In the genomic region with DNA sequence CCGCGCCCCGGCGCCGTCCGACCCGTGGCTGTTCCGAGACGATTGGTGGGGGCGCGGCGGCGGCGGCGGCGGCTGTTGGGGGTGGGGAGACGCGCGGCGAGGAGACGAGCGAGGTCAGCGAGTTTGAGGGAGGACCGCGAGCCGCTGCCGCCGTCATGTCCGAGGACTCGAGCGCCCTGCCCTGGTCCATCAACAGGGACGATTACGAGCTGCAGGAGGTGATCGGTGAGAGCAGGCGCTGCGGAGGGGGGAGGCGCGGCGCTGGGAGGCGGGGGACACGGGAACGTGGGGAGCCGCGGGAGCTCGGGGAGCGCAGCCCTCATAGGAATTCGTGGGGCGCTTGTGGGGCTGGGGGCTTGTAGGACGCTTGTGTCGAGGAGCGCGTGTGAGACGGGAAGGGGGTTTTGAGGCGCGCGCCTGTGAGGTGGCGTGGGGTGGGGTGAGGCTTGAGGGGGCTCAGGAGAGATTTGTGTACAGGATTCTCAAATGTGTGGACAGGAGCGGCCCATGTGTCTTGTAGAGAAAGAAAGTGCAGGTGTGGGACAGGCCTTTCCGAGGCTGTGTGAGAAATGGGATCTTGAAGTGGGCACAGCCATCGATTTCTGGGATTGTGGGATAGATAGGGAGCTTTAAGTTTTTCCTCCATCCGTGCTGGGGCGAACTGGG, we compare ENCODE assay signal across 1 cellular context.
A peak's percentile ranks its signal among the peaks of the same experiment; 100 is the strongest.
TF ChIP-seq lines count a peak whose summit lies in the region.

No MANE protein-coding gene starts in this region.

TF ChIP-seq in GM12878, 131 proteins besides CTCF, POLR2A, EP300 and RAD21:
- TF ChIP-seq NFYA (IDR thresholded peaks at IDR 0.05; ENCODE audit: borderline replicate concordance, low read depth, low read length) (no peak), ASH2L (IDR thresholded peaks at IDR 0.05; ENCODE audit: borderline replicate concordance, low read depth) (peak; percentile 83; the same call in 1 of the 2 replicates), RUNX3 (IDR thresholded peaks at IDR 0.05; ENCODE audit: low read length) (peak; percentile 17; the same call in 1 of the 2 replicates), DPF2 (IDR thresholded peaks at IDR 0.05) (peak; percentile 38), GATAD2B (conservative IDR thresholded peaks at IDR 0.05; ENCODE audit: low read depth) (peak; percentile 96; the same call in 1 of the 2 replicates)
- TF ChIP-seq, protein P1, sequence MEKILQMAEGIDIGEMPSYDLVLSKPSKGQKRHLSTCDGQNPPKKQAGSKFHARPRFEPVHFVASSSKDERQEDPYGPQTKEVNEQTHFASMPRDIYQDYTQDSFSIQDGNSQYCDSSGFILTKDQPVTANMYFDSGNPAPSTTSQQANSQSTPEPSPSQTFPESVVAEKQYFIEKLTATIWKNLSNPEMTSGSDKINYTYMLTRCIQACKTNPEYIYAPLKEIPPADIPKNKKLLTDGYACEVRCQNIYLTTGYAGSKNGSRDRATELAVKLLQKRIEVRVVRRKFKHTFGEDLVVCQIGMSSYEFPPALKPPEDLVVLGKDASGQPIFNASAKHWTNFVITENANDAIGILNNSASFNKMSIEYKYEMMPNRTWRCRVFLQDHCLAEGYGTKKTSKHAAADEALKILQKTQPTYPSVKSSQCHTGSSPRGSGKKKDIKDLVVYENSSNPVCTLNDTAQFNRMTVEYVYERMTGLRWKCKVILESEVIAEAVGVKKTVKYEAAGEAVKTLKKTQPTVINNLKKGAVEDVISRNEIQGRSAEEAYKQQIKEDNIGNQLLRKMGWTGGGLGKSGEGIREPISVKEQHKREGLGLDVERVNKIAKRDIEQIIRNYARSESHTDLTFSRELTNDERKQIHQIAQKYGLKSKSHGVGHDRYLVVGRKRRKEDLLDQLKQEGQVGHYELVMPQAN (conservative IDR thresholded peaks at IDR 0.05): peak; percentile 95; the same call in 1 of the 2 replicates
